Comparison of ENCODE assay signal across 40 cellular contexts in genomic region chr18:64191069-64191468, GRCh38. TPM values are rescaled to one million over a fixed set of nuclear protein-coding genes. Genes with fewer than 3 reads are reported as not detected.
"Had no signal": no experiment of that assay in that cellular context is flagged by ENCODE, and none has a peak within 500 bp of the region (broad histone marks: within the 10 kb centered on the region; RNA-seq: fewer than 3 reads in every experiment).

No MANE protein-coding gene starts in this region.

- H3K9me3 Mint-ChIP-seq: activated CD4-positive, alpha-beta memory T cell treated with anti-CD3 and anti-CD28 coated beads, Interleukin-2, amount 10 ng/mL, durations not matched to agents 7 days and 5 days; activated CD4-positive, alpha-beta T cell treated with anti-CD3 and anti-CD28 coated beads, Interleukin-2, amount 10 ng/mL, durations not matched to agents 7 days and 5 days; activated naive CD4-positive, alpha-beta T cell treated with anti-CD3 and anti-CD28 coated beads, Interleukin-2, amount 10 ng/mL, durations not matched to agents 7 days and 5 days; activated naive CD8-positive, alpha-beta T cell treated with anti-CD3 and anti-CD28 coated beads, Interleukin-2, amount 10 ng/mL, durations not matched to agents 7 days and 5 days; activated naive CD8-positive, alpha-beta T cell treated with anti-CD3 and anti-CD28 coated beads, Interleukin-2, amount 50 U/mL, for 24 hours; activated T-cell treated with anti-CD3 and anti-CD28 coated beads, Interleukin-2, amount 50 U/mL, for 24 hours; activated T-helper 2 cell treated with anti-CD3 and anti-CD28 coated beads, Interferon-gamma antibody, Interleukin-2, Interleukin-4, amounts not matched to agents 10 μg/mL and 5 μg/mL and 100 μg/mL, durations not matched to agents 14 hours and 24 hours and 36 hours; brain; T-helper 1 cell treated with Interleukin-12 subunit alpha and Interleukin-12 subunit beta and Interleukin-4 antibody, amounts not matched to agents 30 μg/mL and 1 μg/mL, for 36 hours; T-helper 2 cell treated with Interferon-gamma antibody and Interleukin-4, amounts not matched to agents 5 μg/mL and 100 μg/mL, for 36 hours; WTC11 had no signal

- H3K36me3 ChIP-seq: ascending aorta, cardiac muscle cell, WERI-Rb-1 had no signal

- H3K9me3 ChIP-seq: ascending aorta had no signal

- H3K4me1 ChIP-seq: ascending aorta had no signal

- DNase-seq: activated CD4-positive, alpha-beta memory T cell treated with anti-CD3 and anti-CD28 coated beads, Interleukin-2, amount 10 ng/mL, durations not matched to agents 7 days and 5 days; activated CD4-positive, alpha-beta T cell treated with anti-CD3 and anti-CD28 coated beads for 1 hour; activated CD4-positive, alpha-beta T cell treated with anti-CD3 and anti-CD28 coated beads for 36 hours; activated CD4-positive, alpha-beta T cell treated with anti-CD3 and anti-CD28 coated beads for 48 hours; activated CD4-positive, alpha-beta T cell treated with anti-CD3 and anti-CD28 coated beads, Interleukin-2, amount 10 ng/mL, durations not matched to agents 7 days and 5 days; activated CD4-positive, alpha-beta T cell treated with anti-CD3 and anti-CD28 coated beads, Interleukin-2, amount 50 U/mL, for 48 hours; activated CD4-positive, CD25-positive, alpha-beta regulatory T cell; activated CD8-positive, alpha-beta memory T cell treated with anti-CD3 and anti-CD28 coated beads for 24 hours; activated CD8-positive, alpha-beta memory T cell treated with anti-CD3 and anti-CD28 coated beads, Interleukin-2, amount 10 ng/mL, durations not matched to agents 7 days and 5 days; activated CD8-positive, alpha-beta memory T cell treated with anti-CD3 and anti-CD28 coated beads, Interleukin-2, amount 50 U/mL, for 48 hours; activated CD8-positive, alpha-beta T cell treated with anti-CD3 and anti-CD28 coated beads, Interleukin-2, amount 10 ng/mL, durations not matched to agents 7 days and 5 days; activated effector memory CD4-positive, alpha-beta T cell treated with Interleukin-2 at 50 U/mL for 16 hours; activated gamma-delta T cell; activated naive CD4-positive, alpha-beta T cell treated with anti-CD3 and anti-CD28 coated beads, Interleukin-2, amount 10 ng/mL, durations not matched to agents 7 days and 5 days; activated naive CD4-positive, alpha-beta T cell treated with Interleukin-2 at 50 U/mL for 16 hours; activated naive CD8-positive, alpha-beta T cell treated with anti-CD3 and anti-CD28 coated beads, Interleukin-2, amount 10 ng/mL, durations not matched to agents 7 days and 5 days; activated naive CD8-positive, alpha-beta T cell treated with anti-CD3 and anti-CD28 coated beads, Interleukin-2, amount 50 U/mL, for 24 hours; activated T-cell treated with anti-CD3 and anti-CD28 coated beads, Interleukin-2, amount 50 U/mL, for 24 hours; activated T-cell treated with anti-CD3 and anti-CD28 coated beads, Interleukin-2, amount 50 U/mL, for 48 hours; amygdala; anterior cingulate cortex; cerebellar nuclear complex; T-helper 2 cell; T-helper 9 cell; WERI-Rb-1 had no signal

- ATAC-seq: activated CD4-positive, alpha-beta T cell treated with anti-CD3 and anti-CD28 coated beads for 36 hours; activated CD4-positive, CD25-positive, alpha-beta regulatory T cell treated with anti-CD3 and anti-CD28 coated beads, Interleukin-2, amount 50 U/mL, for 24 hours; activated CD8-positive, alpha-beta memory T cell treated with anti-CD3 and anti-CD28 coated beads, Interleukin-2, amount 10 ng/mL, durations not matched to agents 7 days and 5 days; activated CD8-positive, alpha-beta T cell treated with anti-CD3 and anti-CD28 coated beads, Interleukin-2, amount 10 ng/mL, durations not matched to agents 7 days and 5 days; activated naive CD8-positive, alpha-beta T cell treated with anti-CD3 and anti-CD28 coated beads, Interleukin-2, amount 50 U/mL, for 24 hours; WTC11 had no signal

- H3K27me3 ChIP-seq: ascending aorta, cardiac muscle cell had no signal

- H3K4me1 Mint-ChIP-seq: activated CD4-positive, alpha-beta memory T cell treated with anti-CD3 and anti-CD28 coated beads, Interleukin-2, amount 10 ng/mL, durations not matched to agents 7 days and 5 days; activated CD4-positive, alpha-beta T cell treated with anti-CD3 and anti-CD28 coated beads for 36 hours; activated CD4-positive, alpha-beta T cell treated with anti-CD3 and anti-CD28 coated beads, Interleukin-2, amount 10 ng/mL, durations not matched to agents 7 days and 5 days; activated CD8-positive, alpha-beta memory T cell treated with anti-CD3 and anti-CD28 coated beads, Interleukin-2, amount 10 ng/mL, durations not matched to agents 7 days and 5 days; activated naive CD4-positive, alpha-beta T cell treated with anti-CD3 and anti-CD28 coated beads, Interleukin-2, amount 10 ng/mL, durations not matched to agents 7 days and 5 days; activated naive CD4-positive, alpha-beta T cell treated with anti-CD3 and anti-CD28 coated beads, Interleukin-2, amount 50 U/mL, for 24 hours; activated naive CD8-positive, alpha-beta T cell treated with anti-CD3 and anti-CD28 coated beads, Interleukin-2, amount 10 ng/mL, durations not matched to agents 7 days and 5 days; activated naive CD8-positive, alpha-beta T cell treated with anti-CD3 and anti-CD28 coated beads, Interleukin-2, amount 50 U/mL, for 24 hours; central memory CD8-positive, alpha-beta T cell had no signal

- H3K36me3 Mint-ChIP-seq: activated CD8-positive, alpha-beta memory T cell treated with anti-CD3 and anti-CD28 coated beads, Interleukin-2, amount 10 ng/mL, durations not matched to agents 7 days and 5 days; activated naive CD4-positive, alpha-beta T cell treated with anti-CD3 and anti-CD28 coated beads, Interleukin-2, amount 10 ng/mL, durations not matched to agents 7 days and 5 days; activated naive CD4-positive, alpha-beta T cell treated with anti-CD3 and anti-CD28 coated beads, Interleukin-2, amount 50 U/mL, for 24 hours; activated naive CD8-positive, alpha-beta T cell; activated naive CD8-positive, alpha-beta T cell treated with anti-CD3 and anti-CD28 coated beads, Interleukin-2, amount 10 ng/mL, durations not matched to agents 7 days and 5 days; brain; WTC11 had no signal

- H3K27ac ChIP-seq: ascending aorta, cardiac muscle cell, WERI-Rb-1 had no signal

- H3K27ac Mint-ChIP-seq: activated CD4-positive, alpha-beta memory T cell treated with anti-CD3 and anti-CD28 coated beads, Interleukin-2, amount 10 ng/mL, durations not matched to agents 7 days and 5 days; activated CD4-positive, alpha-beta T cell treated with anti-CD3 and anti-CD28 coated beads for 36 hours; activated CD4-positive, alpha-beta T cell treated with anti-CD3 and anti-CD28 coated beads, Interleukin-2, amount 10 ng/mL, durations not matched to agents 7 days and 5 days; activated CD8-positive, alpha-beta memory T cell treated with anti-CD3 and anti-CD28 coated beads, Interleukin-2, amount 10 ng/mL, durations not matched to agents 7 days and 5 days; activated CD8-positive, alpha-beta T cell treated with anti-CD3 and anti-CD28 coated beads, Interleukin-2, amount 10 ng/mL, durations not matched to agents 7 days and 5 days; activated naive CD4-positive, alpha-beta T cell treated with anti-CD3 and anti-CD28 coated beads, Interleukin-2, amount 10 ng/mL, durations not matched to agents 7 days and 5 days; activated naive CD4-positive, alpha-beta T cell treated with anti-CD3 and anti-CD28 coated beads, Interleukin-2, amount 50 U/mL, for 24 hours; activated naive CD8-positive, alpha-beta T cell; activated naive CD8-positive, alpha-beta T cell treated with anti-CD3 and anti-CD28 coated beads, Interleukin-2, amount 10 ng/mL, durations not matched to agents 7 days and 5 days; activated naive CD8-positive, alpha-beta T cell treated with anti-CD3 and anti-CD28 coated beads, Interleukin-2, amount 50 U/mL, for 24 hours; activated T-cell treated with anti-CD3 and anti-CD28 coated beads, Interleukin-2, amount 50 U/mL, for 24 hours; activated T-helper 2 cell treated with anti-CD3 and anti-CD28 coated beads, Interferon-gamma antibody, Interleukin-2, Interleukin-4, amounts not matched to agents 10 μg/mL and 5 μg/mL and 100 μg/mL, durations not matched to agents 14 hours and 24 hours and 36 hours; brain; T-helper 1 cell treated with Interleukin-12 subunit alpha and Interleukin-12 subunit beta and Interleukin-4 antibody, amounts not matched to agents 30 μg/mL and 1 μg/mL, for 36 hours; T-helper 2 cell treated with Interferon-gamma antibody and Interleukin-4, amounts not matched to agents 5 μg/mL and 100 μg/mL, for 36 hours; WTC11 had no signal

- FAIRE-seq: TTC549 had no signal

- H3K4me3 ChIP-seq: ascending aorta, cardiac muscle cell had no signal

- H3K4me3 Mint-ChIP-seq: activated CD4-positive, alpha-beta memory T cell treated with anti-CD3 and anti-CD28 coated beads, Interleukin-2, amount 10 ng/mL, durations not matched to agents 7 days and 5 days; activated CD4-positive, alpha-beta T cell treated with anti-CD3 and anti-CD28 coated beads for 36 hours; activated CD4-positive, alpha-beta T cell treated with anti-CD3 and anti-CD28 coated beads, Interleukin-2, amount 10 ng/mL, durations not matched to agents 7 days and 5 days; activated CD8-positive, alpha-beta memory T cell treated with anti-CD3 and anti-CD28 coated beads, Interleukin-2, amount 10 ng/mL, durations not matched to agents 7 days and 5 days; activated CD8-positive, alpha-beta T cell treated with anti-CD3 and anti-CD28 coated beads, Interleukin-2, amount 10 ng/mL, durations not matched to agents 7 days and 5 days; activated naive CD4-positive, alpha-beta T cell treated with anti-CD3 and anti-CD28 coated beads, Interleukin-2, amount 10 ng/mL, durations not matched to agents 7 days and 5 days; activated naive CD4-positive, alpha-beta T cell treated with anti-CD3 and anti-CD28 coated beads, Interleukin-2, amount 50 U/mL, for 24 hours; activated naive CD8-positive, alpha-beta T cell; activated naive CD8-positive, alpha-beta T cell treated with anti-CD3 and anti-CD28 coated beads, Interleukin-2, amount 10 ng/mL, durations not matched to agents 7 days and 5 days; activated naive CD8-positive, alpha-beta T cell treated with anti-CD3 and anti-CD28 coated beads, Interleukin-2, amount 50 U/mL, for 24 hours; activated T-cell treated with anti-CD3 and anti-CD28 coated beads, Interleukin-2, amount 50 U/mL, for 24 hours; brain; central memory CD8-positive, alpha-beta T cell; T-helper 1 cell treated with Interleukin-12 subunit alpha and Interleukin-12 subunit beta and Interleukin-4 antibody, amounts not matched to agents 30 μg/mL and 1 μg/mL, for 36 hours; T-helper 2 cell treated with Interferon-gamma antibody and Interleukin-4, amounts not matched to agents 5 μg/mL and 100 μg/mL, for 36 hours; WTC11 had no signal

RNA-seq across cellular contexts. Expression of gene LINC00305, which starts 42.2 kb away (rescaled TPM):
- total RNA-seq: activated CD4-positive, alpha-beta memory T cell treated with anti-CD3 and anti-CD28 coated beads, Interleukin-2, amount 10 ng/mL, durations not matched to agents 7 days and 5 days; activated CD4-positive, alpha-beta T cell treated with anti-CD3 and anti-CD28 coated beads for 36 hours; activated CD4-positive, alpha-beta T cell treated with anti-CD3 and anti-CD28 coated beads, Interleukin-2, amount 10 ng/mL, durations not matched to agents 7 days and 5 days; activated CD8-positive, alpha-beta memory T cell treated with anti-CD3 and anti-CD28 coated beads, Interleukin-2, amount 10 ng/mL, durations not matched to agents 7 days and 5 days; activated CD8-positive, alpha-beta T cell treated with anti-CD3 and anti-CD28 coated beads, Interleukin-2, amount 10 ng/mL, durations not matched to agents 7 days and 5 days; activated naive CD8-positive, alpha-beta T cell treated with anti-CD3 and anti-CD28 coated beads, Interleukin-2, amount 10 ng/mL, durations not matched to agents 7 days and 5 days; activated T-helper 2 cell treated with anti-CD3 and anti-CD28 coated beads, Interferon-gamma antibody, Interleukin-2, Interleukin-4, amounts not matched to agents 10 μg/mL and 5 μg/mL and 100 μg/mL, durations not matched to agents 14 hours and 24 hours and 36 hours; ascending aorta; bronchial epithelial cell; cardiac muscle cell; chondrocyte; WTC11 had no signal
- polyA plus RNA-seq: adipose tissue had no signal
